8 cellular contexts compared by ENCODE assay signal in genomic region chr2:201071305-201072200, GRCh38. TPM values are rescaled to one million over a fixed set of nuclear protein-coding genes. Genes with fewer than 3 reads are reported as not detected.
DNase-seq lines count a peak whose midpoint lies in the region; ATAC-seq, FAIRE-seq and TF ChIP-seq lines count a peak whose summit lies in the region.

Gene HYCC2, minus strand, starts transcription at chr2:201071671. Its CDS starts 47,662 bp downstream, at chr2:201024009.
Gene NDUFB3, plus strand, starts transcription at chr2:201072001. Its CDS starts 6,882 bp downstream, at chr2:201078883.

- H3K27ac ChIP-seq in VCaP (peak within 1 kb of the TSS; percentile 96), mammary epithelial cell (ENCODE audit: insufficient read depth, low read depth, low read length) (peak within 1 kb of the TSS; percentile 93), small intestine (ENCODE audit: low read depth in 1 of 2, low read length in 1 of 2) (peak within 1 kb of the TSS; percentile 83 to 93)

- in situ Hi-C loops in mammary epithelial cell (cut with MboI; ENCODE audit: low sequenced_read_pairs in 2 of 2), result loop anchor here in 1 of 2 donors (10.0 kb wide), 1 partner anchor 83 kb away; no protein-coding TSS in a partner anchor

- WGBS in mammary epithelial cell (ENCODE audit: low coverage, missing lambda C conversion rate), result 8% methylated on average over 13 of the region's 48 CpGs
- WGBS in small intestine, 3 donors, result 0% methylated on average over 41 to 48 of the region's 48 CpGs

- no peaks in the 10 kb centered on the region for H3K36me3 ChIP-seq in mammary epithelial cell (ENCODE audit: insufficient read depth, low read length)
- H3K36me3 ChIP-seq in small intestine (ENCODE audit: control insufficient read depth in 2 of 2, insufficient read depth in 2 of 2, low read length in 2 of 2), result no peaks in the 10 kb centered on the region

- peak within 1 kb of the TSS; percentile 77 for H3K4me2 ChIP-seq in mammary epithelial cell (ENCODE audit: insufficient read depth, low read depth, low read length)

- dilution Hi-C loops in mammary epithelial cell (cut with HindIII; ENCODE audit: low sequenced_read_pairs), result no loop called here

- H3K27me3 ChIP-seq in mammary epithelial cell (ENCODE audit: insufficient read depth, low read length) (no peaks in the 10 kb centered on the region), small intestine (ENCODE audit: control insufficient read depth in 2 of 2, insufficient read depth in 2 of 2, low read length in 2 of 2) (no peaks in the 10 kb centered on the region)

- H3K79me2 ChIP-seq in mammary epithelial cell (ENCODE audit: insufficient read depth, low read length), result peaks cover 82% of the 10 kb centered on the region

- H3K9ac ChIP-seq in mammary epithelial cell (ENCODE audit: insufficient read depth, low read length), result peak within 1 kb of the TSS; percentile 96

- H3K4me1 ChIP-seq in mammary epithelial cell (ENCODE audit: insufficient read depth, low read length) (peaks cover 12% of the 10 kb centered on the region), small intestine (ENCODE audit: control insufficient read depth in 2 of 2, insufficient read depth in 1 of 2, low read depth in 1 of 2, low read length in 1 of 2) (peaks cover 2 to 3% of the 10 kb centered on the region in 2 donors)

- H2AFZ ChIP-seq in mammary epithelial cell (ENCODE audit: low read depth, low read length), result peak within 1 kb of the TSS; percentile 91

- H3K9me3 ChIP-seq in mammary epithelial cell (replicated peaks; ENCODE audit: insufficient read depth, low read length) (no peaks in the 10 kb centered on the region), small intestine (ENCODE audit: control insufficient read depth, low read depth) (no peaks in the 10 kb centered on the region)

- DNase-seq in AG08395 (ENCODE audit: low spot score) (peak; percentile 99), NCI-H2196 treated with DMSO at 0.1 percent for 48 hours (lab: John Stamatoyannopoulos, UW; ENCODE audit: unreplicated experiment) (peak; percentile 80), mammary epithelial cell (peak; percentile 93), iPS-NIHi11 (ENCODE audit: low spot score) (peak; percentile 97), small intestine (peak; percentile 97)

- TF ChIP-seq CTCF in VCaP (conservative IDR thresholded peaks at IDR 0.05) (peak; percentile 41; the same call in 1 of the 2 replicates), mammary epithelial cell (conservative IDR thresholded peaks at IDR 0.05 in 1 of 2, IDR thresholded peaks at IDR 0.05 in 1 of 2; ENCODE audit: extremely low read depth in 1 of 2, insufficient read depth in 1 of 2, low read depth in 1 of 2, low read length in 2 of 2) (peak in 1 of 2 donors; percentile 49)

- no TSS peak for BruUV-seq in mammary epithelial cell (replicated peaks; lab: Mats Ljungman, UMichigan)

- ATAC-seq in GM18873 (IDR thresholded peaks at IDR 0.05; ENCODE audit: low FRiP score, unreplicated experiment) (peak; percentile 98), HG03139 (IDR thresholded peaks at IDR 0.05; ENCODE audit: unreplicated experiment) (peak; percentile 96)

- CTCF ChIA-PET in mammary epithelial cell (lab: Charles Lee; ENCODE audit: low non-redundant PET), result interaction anchor here (0.6 kb wide), 1 partner anchor 161 kb away, joined by 5 read pairs; no protein-coding TSS in a partner anchor

- intact Hi-C loops in mammary epithelial cell (cut with micrococcal nuclease), result loop anchor here (1.0 kb wide), 6 partner anchors 45 to 182 kb away; partner anchors contain the start of genes CFLAR, NIF3L1, ORC2 and PPIL3

- H4K20me1 ChIP-seq in mammary epithelial cell (ENCODE audit: insufficient read depth, low read length), result no peaks in the 10 kb centered on the region

- FAIRE-seq in small intestine (lab: Jason Lieb, UNC), result no peak

- H3K4me3 ChIP-seq in mammary epithelial cell (replicated peaks in 1 of 3; ENCODE audit: insufficient read depth in 1 of 3, low read depth in 2 of 3, low read length in 3 of 3), result peak within 1 kb of the TSS; percentile 84 to 90 (median 87)
- peak within 1 kb of the TSS; percentile 72 to 91 for H3K4me3 ChIP-seq in small intestine (ENCODE audit: low read depth in 1 of 2, low read length in 2 of 2)

RNA-seq across cellular contexts. Expression of gene HYCC2, which starts in this region (rescaled TPM):
- 10 to 100 TPM; 15.0 to 15.2 TPM for total RNA-seq in mammary epithelial cell
- polyA plus RNA-seq in mammary epithelial cell (3.3 TPM), small intestine (1 to 10 TPM; 3.8 to 9.6 (median 4.2) TPM)
- 17.1 TPM for polyA minus RNA-seq in mammary epithelial cell

RNA-seq across cellular contexts. Expression of gene NDUFB3, which starts in this region (rescaled TPM):
- total RNA-seq in mammary epithelial cell, result 10 to 100 TPM; 23.7 to 84.9 TPM
- polyA plus RNA-seq in mammary epithelial cell, result 69.3 TPM
- 17.2 TPM for polyA minus RNA-seq in mammary epithelial cell
- 100 to 1,000 TPM; 135 to 174 (median 136) TPM for polyA plus RNA-seq in small intestine

Comparison
In these comparisons a context has a peak if more than half of its experiments do, and no peak if none do; other contexts are left out.
1. Peak in every context shown above with its lines: DNase-seq, ATAC-seq, H3K4me3 ChIP-seq and H3K27ac ChIP-seq.